ENCODE assay signal across 22 cellular contexts in the genomic region with DNA sequence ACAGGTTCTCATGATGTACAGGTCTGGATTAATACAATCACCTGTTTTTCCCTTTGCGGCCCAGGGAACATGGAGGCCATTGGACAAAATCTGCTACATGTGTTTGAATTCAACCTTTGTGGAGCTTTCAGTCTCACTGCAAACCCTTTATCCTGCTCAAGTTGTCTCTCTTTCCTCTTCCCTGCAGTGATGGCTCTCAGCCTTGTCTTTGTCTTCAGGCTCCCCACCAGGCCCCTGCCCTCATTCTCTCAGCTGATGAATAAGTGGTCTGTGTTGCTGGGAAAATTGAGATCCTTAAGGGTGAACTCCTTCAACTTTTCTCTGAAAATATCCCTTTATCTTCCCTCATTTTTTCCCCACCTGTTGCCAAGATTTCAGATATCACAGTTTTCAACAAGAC.
DNase-seq lines count a peak whose midpoint lies in the region; ATAC-seq and TF ChIP-seq lines count a peak whose summit lies in the region.
"Had no signal": no experiment of that assay in that cellular context is flagged by ENCODE, and none has a peak within 500 bp of the region (broad histone marks: within the 10 kb centered on the region; RNA-seq: fewer than 3 reads in every experiment).

No MANE protein-coding gene starts in this region.

- CTCF ChIA-PET in CD4-positive, alpha-beta T cell (lab: Charles Lee) = no interaction called here

- no peak overlapping the region for H4K91ac ChIP-seq in H9 (ENCODE audit: insufficient read length, low read depth, low read length)

- intact Hi-C loops in CD4-positive, alpha-beta T cell (cut with DNase I, micrococcal nuclease) = no loop called here
- intact Hi-C loops in activated T-helper 1 cell treated with anti-CD3 and anti-CD28 coated beads, Interleukin-12 subunit alpha, Interleukin-12 subunit beta, Interleukin-2, Interleukin-4 antibody, amounts not matched to agents 30 ng/mL and 10 ng/mL and 1 ng/mL, durations not matched to agents 14 hours and 24 hours and 36 hours (cut with micrococcal nuclease) = no loop called here

- H3K36me3 ChIP-seq in endodermal cell (ENCODE audit: control insufficient read depth, insufficient read depth, low read length) = no peaks in the 10 kb centered on the region
- no peaks in the 10 kb centered on the region for H3K36me3 ChIP-seq in neural progenitor cell
- H3K36me3 ChIP-seq: BE2C; BLaER1 treated with 17β-estradiol and CSF1 and Interleukin-3, amounts not matched to agents 10 nM and 100 nM had no signal

- WGBS in H9 (ENCODE audit: extremely low coverage, insufficient read length, low lambda C conversion rate) = no CpG with 5 or more reads among the region's 1 CpG
- 81 to 83% methylated on average over 1 of the region's 1 CpG for WGBS in endodermal cell (ENCODE audit: insufficient coverage in 1 of 2, insufficient read length in 1 of 2), 2 experiments

- H3K23ac ChIP-seq in H9 (ENCODE audit: insufficient read length, low read depth, low read length) = no peak overlapping the region

- H3F3A ChIP-seq in neural progenitor cell (ENCODE audit: low read depth) = no peaks in the 10 kb centered on the region

- H3K27me3 ChIP-seq in H9 (ENCODE audit: insufficient read depth, low read length) = no peaks in the 10 kb centered on the region
- H3K27me3 ChIP-seq in endodermal cell (ENCODE audit: control insufficient read depth, insufficient read depth, low read length, poor library complexity, severe bottlenecking) = no peaks in the 10 kb centered on the region
- H3K27me3 ChIP-seq in neural progenitor cell = no peaks in the 10 kb centered on the region
- no peaks in the 10 kb centered on the region for H3K27me3 ChIP-seq in CD4-positive, alpha-beta T cell (ENCODE audit: control insufficient read depth, insufficient read depth, low read length)
- H3K27me3 ChIP-seq: BE2C; BLaER1 treated with 17β-estradiol and CSF1 and Interleukin-3, amounts not matched to agents 10 nM and 100 nM had no signal

- no peak overlapping the region for H3K4ac ChIP-seq in H9 (ENCODE audit: low read depth, low read length)

- H4K20me1 ChIP-seq in H9 (ENCODE audit: control insufficient read depth, insufficient read depth, insufficient read length) = no peaks in the 10 kb centered on the region
- no peaks in the 10 kb centered on the region for H4K20me1 ChIP-seq in neural progenitor cell (ENCODE audit: low read depth)
- H4K20me1 ChIP-seq: BLaER1 treated with 17β-estradiol and CSF1 and Interleukin-3, amounts not matched to agents 10 nM and 100 nM had no signal

- H3K14ac ChIP-seq in H9 (ENCODE audit: insufficient read depth, low read length) = no peak overlapping the region

- H3K27me3 Mint-ChIP-seq in H9 (ENCODE audit: low read depth) = no peaks in the 10 kb centered on the region; the same call in 1 of the 2 replicates
- H3K27me3 Mint-ChIP-seq in endodermal cell (ENCODE audit: insufficient read depth) = no peaks in the 10 kb centered on the region
- peaks cover 2% of the 10 kb centered on the region for H3K27me3 Mint-ChIP-seq in neural progenitor cell (ENCODE audit: insufficient read depth, low read depth)
- peaks cover 10% of the 10 kb centered on the region for H3K27me3 Mint-ChIP-seq in CD4-positive, alpha-beta T cell
- H3K27me3 Mint-ChIP-seq in activated T-helper 1 cell treated with anti-CD3 and anti-CD28 coated beads, Interleukin-12 subunit alpha, Interleukin-12 subunit beta, Interleukin-2, Interleukin-4 antibody, amounts not matched to agents 30 ng/mL and 10 ng/mL and 1 ng/mL, durations not matched to agents 14 hours and 24 hours and 36 hours (ENCODE audit: insufficient read depth) = no peaks in the 10 kb centered on the region

- H3K9me3 ChIP-seq in H9 (ENCODE audit: control insufficient read depth, low read depth, low read length) = no peaks in the 10 kb centered on the region
- no peaks in the 10 kb centered on the region for H3K9me3 ChIP-seq in endodermal cell (ENCODE audit: control insufficient read depth, low read length)
- no peaks in the 10 kb centered on the region for H3K9me3 ChIP-seq in neural progenitor cell (ENCODE audit: low read depth)
- no peaks in the 10 kb centered on the region for H3K9me3 ChIP-seq in CD4-positive, alpha-beta T cell (ENCODE audit: control insufficient read depth, low read length)
- H3K9me3 ChIP-seq: A549; BE2C; BLaER1 treated with 17β-estradiol and CSF1 and Interleukin-3, amounts not matched to agents 10 nM and 100 nM had no signal

- H2AFZ ChIP-seq in H9 (ENCODE audit: low read length) = peak overlapping the region; percentile 92
- H2AFZ ChIP-seq in neural progenitor cell (replicated peaks) = peak overlapping the region; percentile 86
- H2AFZ ChIP-seq: GM23248 had no signal

- H3K27ac ChIP-seq in H9 (ENCODE audit: insufficient read length, low read depth, low read length) (no peak overlapping the region), endodermal cell (ENCODE audit: low read depth, low read length) (no peak overlapping the region), neural progenitor cell (no peak overlapping the region)
- H3K27ac ChIP-seq in CD4-positive, alpha-beta T cell (ENCODE audit: low read depth, low read length) = no peak overlapping the region
- H3K27ac ChIP-seq: A549; BLaER1 treated with 17β-estradiol and CSF1 and Interleukin-3, amounts not matched to agents 10 nM and 100 nM; GM23248 had no signal

- H2BK120ac ChIP-seq in H9 (ENCODE audit: low read depth, low read length, poor library complexity, severe bottlenecking) = no peak overlapping the region

- H2BK12ac ChIP-seq in H9 (ENCODE audit: insufficient read length, low read depth, low read length) = no peak overlapping the region

- H3K4me1 Mint-ChIP-seq in H9 (peaks cover 16 to 23% of the 10 kb centered on the region in 2 experiments), endodermal cell (peaks cover 10% of the 10 kb centered on the region), neural progenitor cell (peaks cover 19% of the 10 kb centered on the region)
- no peaks in the 10 kb centered on the region for H3K4me1 Mint-ChIP-seq in CD4-positive, alpha-beta T cell (ENCODE audit: low read depth)
- no peaks in the 10 kb centered on the region for H3K4me1 Mint-ChIP-seq in activated T-helper 1 cell treated with anti-CD3 and anti-CD28 coated beads, Interleukin-12 subunit alpha, Interleukin-12 subunit beta, Interleukin-2, Interleukin-4 antibody, amounts not matched to agents 30 ng/mL and 10 ng/mL and 1 ng/mL, durations not matched to agents 14 hours and 24 hours and 36 hours (ENCODE audit: low read depth)
- H3K4me1 Mint-ChIP-seq: CD14-positive monocyte; CD4-positive, alpha-beta memory T cell had no signal

- H3K9me3 Mint-ChIP-seq in H9 = no peaks in the 10 kb centered on the region
- H3K9me3 Mint-ChIP-seq in endodermal cell = no peaks in the 10 kb centered on the region
- H3K9me3 Mint-ChIP-seq in neural progenitor cell = no peaks in the 10 kb centered on the region
- H3K9me3 Mint-ChIP-seq in CD4-positive, alpha-beta T cell = no peaks in the 10 kb centered on the region
- H3K9me3 Mint-ChIP-seq in activated T-helper 1 cell treated with anti-CD3 and anti-CD28 coated beads, Interleukin-12 subunit alpha, Interleukin-12 subunit beta, Interleukin-2, Interleukin-4 antibody, amounts not matched to agents 30 ng/mL and 10 ng/mL and 1 ng/mL, durations not matched to agents 14 hours and 24 hours and 36 hours = no peaks in the 10 kb centered on the region

- H3K9ac ChIP-seq in H9 (ENCODE audit: extremely low read depth, insufficient read length, low read length) (no peak overlapping the region), endodermal cell (ENCODE audit: extremely low read depth, low read length, poor library complexity, severe bottlenecking) (no peak overlapping the region), neural progenitor cell (no peak overlapping the region)
- H3K9ac ChIP-seq: BLaER1 treated with 17β-estradiol and CSF1 and Interleukin-3, amounts not matched to agents 10 nM and 100 nM; GM23248 had no signal

- peaks cover 2% of the 10 kb centered on the region; the same call in 1 of the 2 replicates for H3K4me1 ChIP-seq in H9 (ENCODE audit: insufficient read depth, low read length)
- peaks cover 14% of the 10 kb centered on the region for H3K4me1 ChIP-seq in endodermal cell (ENCODE audit: control insufficient read depth, insufficient read depth, low read length)
- H3K4me1 ChIP-seq in neural progenitor cell = peaks cover 13% of the 10 kb centered on the region
- H3K4me1 ChIP-seq: A549; BE2C; BLaER1 treated with 17β-estradiol and CSF1 and Interleukin-3, amounts not matched to agents 10 nM and 100 nM had no signal

- no peaks in the 10 kb centered on the region for H3K79me1 ChIP-seq in H9 (ENCODE audit: insufficient read depth, low read depth, low read length, poor library complexity, severe bottlenecking)

- no peak overlapping the region for H4K5ac ChIP-seq in H9 (ENCODE audit: insufficient read length, low read depth, low read length)

- no peak overlapping the region for H2AK5ac ChIP-seq in H9 (ENCODE audit: insufficient read length, low read length)

- no peak overlapping the region for H4K8ac ChIP-seq in H9 (replicated peaks; ENCODE audit: insufficient read length, low read depth, low read length)

- no peak overlapping the region for H3T11ph ChIP-seq in H9 (ENCODE audit: low read length)

- no peak overlapping the region for H2BK5ac ChIP-seq in H9 (ENCODE audit: insufficient read length, low read length)

- H3K4me2 ChIP-seq in H9 (ENCODE audit: insufficient read depth, insufficient read length, low read length) (no peak overlapping the region), neural progenitor cell (peak overlapping the region; percentile 24)
- H3K4me2 ChIP-seq: A549; BLaER1 treated with 17β-estradiol and CSF1 and Interleukin-3, amounts not matched to agents 10 nM and 100 nM had no signal

- no peak for TF ChIP-seq CTCF in H9 (conservative IDR thresholded peaks at IDR 0.05)
- no peak for TF ChIP-seq CTCF in endodermal cell (conservative IDR thresholded peaks at IDR 0.05)
- TF ChIP-seq CTCF in neural progenitor cell (IDR thresholded peaks at IDR 0.05) = no peak
- TF ChIP-seq CTCF in CD4-positive, alpha-beta T cell (IDR thresholded peaks at IDR 0.05) = no peak

- DNase-seq in H9 = no peak
- DNase-seq in endodermal cell = peak; percentile 66
- peak; percentile 39 for DNase-seq in neural progenitor cell (ENCODE audit: low spot score)
- DNase-seq in CD4-positive, alpha-beta T cell = no peak
- no peak for DNase-seq in activated T-helper 1 cell treated with anti-CD3 and anti-CD28 coated beads, Interleukin-12 subunit alpha, Interleukin-12 subunit beta, Interleukin-2, Interleukin-4 antibody, amounts not matched to agents 30 ng/mL and 10 ng/mL and 1 ng/mL, durations not matched to agents 14 hours and 24 hours and 36 hours (ENCODE audit: low spot score)
- DNase-seq in activated effector memory CD4-positive, alpha-beta T cell treated with anti-CD3 and anti-CD28 coated beads, Interleukin-2, amount 50 U/mL, for 16 hours = no peak
- DNase-seq in T1000 (lab: John Stamatoyannopoulos, UW) = no peak
- DNase-seq: 8988T; ACHN; AML-193; BE2C; Calu3; CD4-positive, alpha-beta memory T cell; COR-L47; DMS53; DMS79 treated with DMSO at 0.1 percent for 48 hours; GF-D8; GM23248; HCEC 1CT had no signal

- no peak overlapping the region; a peak in 1 of 7 replicates for H3K27ac Mint-ChIP-seq in H9
- H3K27ac Mint-ChIP-seq in endodermal cell = peak overlapping the region; percentile 22
- H3K27ac Mint-ChIP-seq in neural progenitor cell = peak overlapping the region; percentile 78
- H3K27ac Mint-ChIP-seq in CD4-positive, alpha-beta T cell = no peak overlapping the region
- no peak overlapping the region for H3K27ac Mint-ChIP-seq in activated T-helper 1 cell treated with anti-CD3 and anti-CD28 coated beads, Interleukin-12 subunit alpha, Interleukin-12 subunit beta, Interleukin-2, Interleukin-4 antibody, amounts not matched to agents 30 ng/mL and 10 ng/mL and 1 ng/mL, durations not matched to agents 14 hours and 24 hours and 36 hours
- H3K27ac Mint-ChIP-seq: CD14-positive monocyte; CD4-positive, alpha-beta memory T cell had no signal

- H3K18ac ChIP-seq in H9 (ENCODE audit: insufficient read length, low read depth, low read length) = no peak overlapping the region

- H3K36me3 Mint-ChIP-seq in H9 (ENCODE audit: insufficient read depth in 1 of 3, low read depth in 3 of 3) (no peaks in the 10 kb centered on the region), endodermal cell (ENCODE audit: low read depth) (no peaks in the 10 kb centered on the region), neural progenitor cell (no peaks in the 10 kb centered on the region)
- H3K36me3 Mint-ChIP-seq in CD4-positive, alpha-beta T cell (ENCODE audit: low read depth) = no peaks in the 10 kb centered on the region
- H3K36me3 Mint-ChIP-seq in activated T-helper 1 cell treated with anti-CD3 and anti-CD28 coated beads, Interleukin-12 subunit alpha, Interleukin-12 subunit beta, Interleukin-2, Interleukin-4 antibody, amounts not matched to agents 30 ng/mL and 10 ng/mL and 1 ng/mL, durations not matched to agents 14 hours and 24 hours and 36 hours (ENCODE audit: low read depth) = no peaks in the 10 kb centered on the region
- H3K36me3 Mint-ChIP-seq: CD14-positive monocyte; CD4-positive, alpha-beta memory T cell had no signal

- ATAC-seq in CD4-positive, alpha-beta T cell (ENCODE audit: poor library complexity) = no peak
- ATAC-seq: A549 had no signal

- no peak overlapping the region for H2BK20ac ChIP-seq in H9 (ENCODE audit: low read depth, low read length, poor library complexity, severe bottlenecking)

- no peak overlapping the region for H2BK15ac ChIP-seq in H9 (ENCODE audit: low read depth, low read length)

- POLR2A ChIA-PET in CD4-positive, alpha-beta T cell (lab: Charles Lee) = no interaction called here

- H3K4me3 ChIP-seq in endodermal cell (ENCODE audit: low read length) (peak overlapping the region; percentile 10), neural progenitor cell (no peak overlapping the region)
- H3K4me3 ChIP-seq: A549; BLaER1 treated with 17β-estradiol and CSF1 and Interleukin-3, amounts not matched to agents 10 nM and 100 nM; GM23248 had no signal

- H3K4me3 Mint-ChIP-seq in H9 = no peak overlapping the region; a peak in 2 of 5 replicates
- no peak overlapping the region for H3K4me3 Mint-ChIP-seq in endodermal cell
- H3K4me3 Mint-ChIP-seq in neural progenitor cell = no peak overlapping the region
- no peak overlapping the region for H3K4me3 Mint-ChIP-seq in CD4-positive, alpha-beta T cell
- no peak overlapping the region for H3K4me3 Mint-ChIP-seq in activated T-helper 1 cell treated with anti-CD3 and anti-CD28 coated beads, Interleukin-12 subunit alpha, Interleukin-12 subunit beta, Interleukin-2, Interleukin-4 antibody, amounts not matched to agents 30 ng/mL and 10 ng/mL and 1 ng/mL, durations not matched to agents 14 hours and 24 hours and 36 hours
- H3K4me3 Mint-ChIP-seq: CD14-positive monocyte; CD4-positive, alpha-beta memory T cell had no signal

- no peak overlapping the region for H3K56ac ChIP-seq in H9 (ENCODE audit: insufficient read length, low read depth, low read length)

- no peaks in the 10 kb centered on the region for H3K79me2 ChIP-seq in H9 (ENCODE audit: insufficient read depth, low read length)
- no peaks in the 10 kb centered on the region for H3K79me2 ChIP-seq in neural progenitor cell (ENCODE audit: low read depth)

- H3K23me2 ChIP-seq in H9 (ENCODE audit: insufficient read length, low read depth, low read length, poor library complexity, severe bottlenecking) = no peaks in the 10 kb centered on the region

Comparison
In these comparisons a context has a peak if more than half of its experiments do, and no peak if none do; other contexts are left out.
1. DNase-seq: peak in endodermal cell (single experiment) and neural progenitor cell (single experiment); none in H9 (single experiment), CD4-positive, alpha-beta T cell (0 of 10), activated T-helper 1 cell treated with anti-CD3 and anti-CD28 coated beads, Interleukin-12 subunit alpha, Interleukin-12 subunit beta, Interleukin-2, Interleukin-4 antibody, amounts not matched to agents 30 ng/mL and 10 ng/mL and 1 ng/mL, durations not matched to agents 14 hours and 24 hours and 36 hours (single experiment), activated effector memory CD4-positive, alpha-beta T cell treated with anti-CD3 and anti-CD28 coated beads, Interleukin-2, amount 50 U/mL, for 16 hours (single experiment) and T1000 (single experiment).
2. H3K27ac Mint-ChIP-seq: peak in endodermal cell (single experiment) and neural progenitor cell (single experiment); none in H9 (0 of 3), CD4-positive, alpha-beta T cell (single experiment) and activated T-helper 1 cell treated with anti-CD3 and anti-CD28 coated beads, Interleukin-12 subunit alpha, Interleukin-12 subunit beta, Interleukin-2, Interleukin-4 antibody, amounts not matched to agents 30 ng/mL and 10 ng/mL and 1 ng/mL, durations not matched to agents 14 hours and 24 hours and 36 hours (single experiment).